ENCODE assay signal across 8 cellular contexts in the genomic region with DNA sequence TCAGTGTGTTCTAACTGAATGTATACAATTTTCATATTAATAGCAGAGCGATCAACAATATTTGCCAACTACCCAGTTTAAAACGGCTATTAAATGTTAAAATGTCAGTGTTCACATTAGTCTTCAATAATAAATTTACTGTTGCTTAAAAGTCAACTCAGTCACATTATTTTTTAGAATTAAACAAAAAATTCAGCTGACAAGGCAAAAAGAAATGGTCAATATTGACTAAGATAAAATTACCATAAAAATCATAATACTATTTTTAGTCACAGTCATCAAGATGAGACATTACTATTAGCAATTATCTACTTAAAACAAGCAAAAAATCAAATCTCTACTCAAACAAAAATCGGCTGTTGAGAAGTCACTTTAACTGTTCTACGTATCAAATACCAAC. TPM values are rescaled to one million over a fixed set of nuclear protein-coding genes. Genes with fewer than 3 reads are reported as not detected.
A peak's percentile ranks its signal among the peaks of the same experiment; 100 is the strongest.
DNase-seq lines count a peak whose midpoint lies in the region; ATAC-seq and TF ChIP-seq lines count a peak whose summit lies in the region.

No MANE protein-coding gene starts in this region.

- H4K20me1 ChIP-seq in DND-41 (ENCODE audit: insufficient read depth, low read length) = peaks cover 13% of the 10 kb centered on the region; the same call in 1 of the 2 replicates
- H4K20me1 ChIP-seq in PC-9 (ENCODE audit: insufficient read depth) = peaks cover 23% of the 10 kb centered on the region; the same call in 1 of the 2 replicates

- H3K4me1 ChIP-seq in DND-41 (ENCODE audit: insufficient read depth, low read length) = peaks cover 53% of the 10 kb centered on the region
- peaks cover 18% of the 10 kb centered on the region for H3K4me1 ChIP-seq in PC-9 (replicated peaks; ENCODE audit: insufficient read depth)
- H3K4me1 ChIP-seq in parathyroid adenoma = no peaks in the 10 kb centered on the region

- H3K9ac ChIP-seq in DND-41 (ENCODE audit: low read depth, low read length) (peak overlapping the region; percentile 82), parathyroid adenoma (no peak overlapping the region)

- H3F3A ChIP-seq in PC-9 (ENCODE audit: insufficient read depth, low read depth) = peaks cover 5% of the 10 kb centered on the region; the same call in 1 of the 2 replicates

- POLR2A ChIA-PET in PC-9 (lab: Charles Lee; ENCODE audit: unreplicated experiment) = interaction anchor here (0.5 to 2.2 kb wide), 2 partner anchors 58 to 1485 kb away, joined by 4 to 33 read pairs; partner anchors contain the start of gene CTH

- DNase-seq in DND-41 (no peak), PC-9 (no peak), epithelial cell of proximal tubule (ENCODE audit: low read depth) (no peak), GF-D8 (lab: John Stamatoyannopoulos, UW) (no peak), hypothalamus (lab: John Stamatoyannopoulos, UW) (no peak), GM20000 (ENCODE audit: low spot score) (no peak)

- ATAC-seq in DND-41 (ENCODE audit: insufficient read depth, low read depth) = no peak
- ATAC-seq in HG03108 (IDR thresholded peaks at IDR 0.05; ENCODE audit: unreplicated experiment) = no peak

- peak overlapping the region; percentile 56 to 86 for H3K4me3 ChIP-seq in DND-41 (ENCODE audit: low read depth in 1 of 2, low read length in 2 of 2)
- peak overlapping the region; percentile 72 for H3K4me3 ChIP-seq in PC-9
- peak overlapping the region; percentile 98 for H3K4me3 ChIP-seq in epithelial cell of proximal tubule (ENCODE audit: low read depth, low read length)
- peak overlapping the region; percentile 96 for H3K4me3 ChIP-seq in parathyroid adenoma (ENCODE audit: low read depth, low read length)

- CTCF ChIA-PET in PC-9 (lab: Charles Lee) = no interaction called here

- TF ChIP-seq CTCF in DND-41 (IDR thresholded peaks at IDR 0.05; ENCODE audit: borderline replicate concordance, extremely low read depth, low read length, poor library complexity, severe bottlenecking) = no peak
- TF ChIP-seq CTCF in PC-9 (conservative IDR thresholded peaks at IDR 0.05) = no peak
- TF ChIP-seq CTCF in epithelial cell of proximal tubule (conservative IDR thresholded peaks at IDR 0.05; ENCODE audit: low read depth, low read length) = no peak
- TF ChIP-seq CTCF in parathyroid adenoma (IDR thresholded peaks at IDR 0.05) = no peak
- no peak for TF ChIP-seq CTCF in GM20000 (IDR thresholded peaks at IDR 0.05; ENCODE audit: extremely low read depth, missing control alignments)

- H3K27me3 ChIP-seq in DND-41 (ENCODE audit: insufficient read depth, low read length, poor library complexity) (no peaks in the 10 kb centered on the region), PC-9 (ENCODE audit: insufficient read depth, low read depth) (no peaks in the 10 kb centered on the region), parathyroid adenoma (ENCODE audit: control insufficient read depth, insufficient read depth, low read length) (no peaks in the 10 kb centered on the region)

- H3K79me2 ChIP-seq in DND-41 (ENCODE audit: insufficient read depth, low read length) (peaks cover 67% of the 10 kb centered on the region), PC-9 (ENCODE audit: low read depth) (peaks cover 80% of the 10 kb centered on the region), parathyroid adenoma (peaks cover 16% of the 10 kb centered on the region)

- H2AFZ ChIP-seq in DND-41 (ENCODE audit: low read depth, low read length) (0 out of 2 replicates have a peak overlapping the region, but pooled peaks have one; percentile 95), PC-9 (no peak overlapping the region), parathyroid adenoma (no peak overlapping the region)

- BruUV-seq in PC-9 (replicated peaks; lab: Mats Ljungman, UMichigan) = no TSS peak

- no peaks in the 10 kb centered on the region for H3K9me2 ChIP-seq in PC-9 (ENCODE audit: insufficient read depth)

- H3K27ac ChIP-seq in DND-41 (ENCODE audit: low read length) (peak overlapping the region; percentile 85; the same call in 1 of the 2 replicates), PC-9 (peak overlapping the region; percentile 76), parathyroid adenoma (no peak overlapping the region)

- peaks cover 7% of the 10 kb centered on the region for H3K36me3 ChIP-seq in DND-41 (ENCODE audit: insufficient read depth, low read length)
- H3K36me3 ChIP-seq in PC-9 (ENCODE audit: low read depth) = peaks cover 4% of the 10 kb centered on the region; the same call in 1 of the 2 replicates
- H3K36me3 ChIP-seq in parathyroid adenoma (ENCODE audit: control insufficient read depth, insufficient read depth, low read length) = no peaks in the 10 kb centered on the region

- H3K9me3 ChIP-seq in DND-41 (ENCODE audit: insufficient read depth, low read length, severe bottlenecking) = no peaks in the 10 kb centered on the region
- no peaks in the 10 kb centered on the region for H3K9me3 ChIP-seq in PC-9 (ENCODE audit: insufficient read depth, low read depth)
- H3K9me3 ChIP-seq in parathyroid adenoma (ENCODE audit: control insufficient read depth, low read length) = no peaks in the 10 kb centered on the region

- H3K4me2 ChIP-seq in DND-41 (ENCODE audit: insufficient read depth, low read length) = peak overlapping the region; percentile 87
- peak overlapping the region; percentile 81 for H3K4me2 ChIP-seq in PC-9
- H3K4me2 ChIP-seq in parathyroid adenoma (ENCODE audit: low read length) = peak overlapping the region; percentile 79

- intact Hi-C loops in PC-9 (cut with micrococcal nuclease; ENCODE audit: unreplicated experiment) = no loop called here

RNA-seq across cellular contexts. Expression of gene ANKRD13C, which starts 1.5 kb away (rescaled TPM):
- total RNA-seq in PC-9 (2021) = 19.4 and 24.3 TPM in 2 replicates
- 12.7 and 13.3 TPM in 2 replicates for total RNA-seq in epithelial cell of proximal tubule

RNA-seq across cellular contexts. Expression of gene CTH, which starts 58.0 kb away (rescaled TPM):
- total RNA-seq in PC-9 (2021) = 21.7 and 33.9 TPM in 2 replicates
- 2.8 and 3.7 TPM in 2 replicates for total RNA-seq in epithelial cell of proximal tubule
